ENCODE assay signal across 19 cellular contexts in genomic region chr1:235341334-235341733, GRCh38.
"Had no signal": no experiment of that assay in that cellular context is flagged by ENCODE, and none has a peak within 500 bp of the region (broad histone marks: within the 10 kb centered on the region; RNA-seq: fewer than 3 reads in every experiment).

No MANE protein-coding gene starts in this region.

- H3K4me1 ChIP-seq: pancreas, tibial artery had no signal

- H3K9me3 ChIP-seq: esophagus squamous epithelium, neutrophil, pancreas, right lobe of liver, stomach, tibial artery had no signal

- H3K27me3 Mint-ChIP-seq: effector memory CD8-positive, alpha-beta T cell; memory B cell; stimulated activated naive B cell treated with anti-CD40 and anti-IgM and Interleukin-4, amounts not matched to agents 10 μg/mL and 1 μg/mL and 100 μg/mL, for 72 hours; type B pancreatic cell had no signal

- H3K27ac Mint-ChIP-seq: effector memory CD8-positive, alpha-beta T cell; memory B cell; stimulated activated naive B cell treated with anti-CD40 and anti-IgM and Interleukin-4, amounts not matched to agents 10 μg/mL and 1 μg/mL and 100 μg/mL, for 72 hours; type B pancreatic cell had no signal

- H3K4me3 ChIP-seq: esophagus squamous epithelium, lung, pancreas, right lobe of liver, stomach, tibial artery had no signal

- H3K4me3 Mint-ChIP-seq: effector memory CD8-positive, alpha-beta T cell; memory B cell; natural killer cell; stimulated activated naive B cell treated with anti-CD40 and anti-IgM and Interleukin-4, amounts not matched to agents 10 μg/mL and 1 μg/mL and 100 μg/mL, for 72 hours; type B pancreatic cell had no signal

- H3K27ac ChIP-seq: esophagus squamous epithelium, neutrophil, pancreas, right lobe of liver, stomach, tibial artery had no signal

- DNase-seq: cortex of kidney; effector memory CD8-positive, alpha-beta T cell; erythroblast; esophagus squamous epithelium; foreskin melanocyte; natural killer cell; pancreas; retina; right lobe of liver; small intestine; stimulated activated CD4-positive, alpha-beta T cell treated with anti-CD3 and anti-CD28 coated beads, Interleukin-15, amount 100 ng/mL, for 24 hours; stimulated activated CD4-positive, alpha-beta T cell treated with anti-CD3 and anti-CD28 coated beads, Interleukin-2, amount 100 ng/mL, for 48 hours; stimulated activated naive B cell treated with anti-CD40 and anti-IgM and Interleukin-4, amounts not matched to agents 10 μg/mL and 1 μg/mL and 100 μg/mL, for 72 hours; stomach; tibial artery had no signal

- ATAC-seq: effector memory CD8-positive, alpha-beta T cell; natural killer cell; right lobe of liver; stimulated activated naive B cell treated with anti-CD40 and anti-IgM and Interleukin-4, amounts not matched to agents 10 μg/mL and 1 μg/mL and 100 μg/mL, for 72 hours had no signal

- H3K27me3 ChIP-seq: esophagus squamous epithelium, neutrophil, pancreas, right lobe of liver, stomach, tibial artery had no signal

- H3K9me3 Mint-ChIP-seq: effector memory CD8-positive, alpha-beta T cell; memory B cell; natural killer cell; stimulated activated naive B cell treated with anti-CD40 and anti-IgM and Interleukin-4, amounts not matched to agents 10 μg/mL and 1 μg/mL and 100 μg/mL, for 72 hours; type B pancreatic cell had no signal
